ENCODE assay signal across 2 cellular contexts in genomic region chr5:155004138-155004744, GRCh38.
TF ChIP-seq lines count a peak whose summit lies in the region.

No MANE protein-coding gene starts in this region.

TF ChIP-seq in SK-N-SH, 30 proteins besides CTCF, POLR2A, EP300 and RAD21 (continued from another document):
- TF ChIP-seq SMC3 (IDR thresholded peaks at IDR 0.05; ENCODE audit: low read depth, low read length) = no peak
- TF ChIP-seq YY1 (IDR thresholded peaks at IDR 0.05; ENCODE audit: low read depth) = no peak
- no peak for TF ChIP-seq FOXJ3 (CRISPR knock-in tag; IDR thresholded peaks at IDR 0.05)
- no peak for TF ChIP-seq ZBTB33 (IDR thresholded peaks at IDR 0.05; ENCODE audit: borderline replicate concordance, low read depth)
- no peak for TF ChIP-seq TEAD4 (IDR thresholded peaks at IDR 0.05; ENCODE audit: borderline replicate concordance, insufficient read depth)
- no peak for TF ChIP-seq MXI1 (IDR thresholded peaks at IDR 0.05; ENCODE audit: low read depth, low read length)
- TF ChIP-seq EZH2phosphoT487 (IDR thresholded peaks at IDR 0.05; ENCODE audit: borderline replicate concordance, low read depth) = no peak
- no peak for TF ChIP-seq MEF2A (IDR thresholded peaks at IDR 0.05; ENCODE audit: borderline replicate concordance, low read depth)
- no peak for TF ChIP-seq RFX5 (IDR thresholded peaks at IDR 0.05; ENCODE audit: low read length)
- no peak for TF ChIP-seq CHD2 (IDR thresholded peaks at IDR 0.05; ENCODE audit: low read length, partially characterized antibody)

TF ChIP-seq in SK-N-SH treated with all-trans-retinoic acid at 6 μM for 48 hours, 23 proteins besides CTCF, POLR2A, EP300 and RAD21 (continued from another document):
- TF ChIP-seq, protein P1, sequence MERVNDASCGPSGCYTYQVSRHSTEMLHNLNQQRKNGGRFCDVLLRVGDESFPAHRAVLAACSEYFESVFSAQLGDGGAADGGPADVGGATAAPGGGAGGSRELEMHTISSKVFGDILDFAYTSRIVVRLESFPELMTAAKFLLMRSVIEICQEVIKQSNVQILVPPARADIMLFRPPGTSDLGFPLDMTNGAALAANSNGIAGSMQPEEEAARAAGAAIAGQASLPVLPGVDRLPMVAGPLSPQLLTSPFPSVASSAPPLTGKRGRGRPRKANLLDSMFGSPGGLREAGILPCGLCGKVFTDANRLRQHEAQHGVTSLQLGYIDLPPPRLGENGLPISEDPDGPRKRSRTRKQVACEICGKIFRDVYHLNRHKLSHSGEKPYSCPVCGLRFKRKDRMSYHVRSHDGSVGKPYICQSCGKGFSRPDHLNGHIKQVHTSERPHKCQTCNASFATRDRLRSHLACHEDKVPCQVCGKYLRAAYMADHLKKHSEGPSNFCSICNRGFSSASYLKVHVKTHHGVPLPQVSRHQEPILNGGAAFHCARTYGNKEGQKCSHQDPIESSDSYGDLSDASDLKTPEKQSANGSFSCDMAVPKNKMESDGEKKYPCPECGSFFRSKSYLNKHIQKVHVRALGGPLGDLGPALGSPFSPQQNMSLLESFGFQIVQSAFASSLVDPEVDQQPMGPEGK (CRISPR knock-in tag; IDR thresholded peaks at IDR 0.05; ENCODE audit: borderline replicate concordance) = no peak
- TF ChIP-seq ZNF565 (CRISPR knock-in tag; conservative IDR thresholded peaks at IDR 0.05; ENCODE audit: low read depth) (no peak), ISL1 (CRISPR knock-in tag; IDR thresholded peaks at IDR 0.05) (no peak), TSHZ2 (CRISPR knock-in tag; IDR thresholded peaks at IDR 0.05) (no peak), OSR1 (CRISPR knock-in tag; IDR thresholded peaks at IDR 0.05) (no peak), TCF4 (CRISPR knock-in tag; IDR thresholded peaks at IDR 0.05; ENCODE audit: borderline replicate concordance) (no peak), ZNF70 (CRISPR knock-in tag; IDR thresholded peaks at IDR 0.05) (no peak), RARB (CRISPR knock-in tag; IDR thresholded peaks at IDR 0.05) (no peak), CSDC2 (CRISPR knock-in tag; IDR thresholded peaks at IDR 0.05) (no peak)
TF ChIP-seq in SK-N-SH treated with all-trans-retinoic acid at 6 μM for 48 hours: peak in this region for 0.
